ENCODE assay signal across 1 cellular context in the genomic region with DNA sequence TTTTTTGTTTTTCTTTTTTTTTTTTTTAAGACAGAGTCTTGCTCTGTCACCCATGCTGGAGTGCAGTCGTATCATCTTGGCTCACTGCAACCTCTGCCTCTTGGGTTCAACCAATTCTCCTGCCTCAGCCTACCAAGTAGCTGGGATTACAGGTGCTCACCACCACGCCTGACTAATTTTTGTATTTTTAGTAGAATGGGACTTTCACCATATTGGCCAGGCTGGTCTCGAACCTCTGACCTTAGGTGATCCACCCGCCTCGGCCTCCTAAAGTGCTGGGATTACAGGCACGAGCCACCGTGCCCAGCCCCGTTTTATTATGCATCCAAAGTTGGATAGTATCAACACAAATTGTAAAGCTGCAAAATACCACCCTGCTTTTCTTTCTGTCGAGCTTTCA.
TF ChIP-seq lines count a peak whose summit lies in the region.

No MANE protein-coding gene starts in this region.

TF ChIP-seq in K562, 482 proteins besides CTCF, POLR2A, EP300 and RAD21 (continued from another document):
- TF ChIP-seq, protein P1, sequence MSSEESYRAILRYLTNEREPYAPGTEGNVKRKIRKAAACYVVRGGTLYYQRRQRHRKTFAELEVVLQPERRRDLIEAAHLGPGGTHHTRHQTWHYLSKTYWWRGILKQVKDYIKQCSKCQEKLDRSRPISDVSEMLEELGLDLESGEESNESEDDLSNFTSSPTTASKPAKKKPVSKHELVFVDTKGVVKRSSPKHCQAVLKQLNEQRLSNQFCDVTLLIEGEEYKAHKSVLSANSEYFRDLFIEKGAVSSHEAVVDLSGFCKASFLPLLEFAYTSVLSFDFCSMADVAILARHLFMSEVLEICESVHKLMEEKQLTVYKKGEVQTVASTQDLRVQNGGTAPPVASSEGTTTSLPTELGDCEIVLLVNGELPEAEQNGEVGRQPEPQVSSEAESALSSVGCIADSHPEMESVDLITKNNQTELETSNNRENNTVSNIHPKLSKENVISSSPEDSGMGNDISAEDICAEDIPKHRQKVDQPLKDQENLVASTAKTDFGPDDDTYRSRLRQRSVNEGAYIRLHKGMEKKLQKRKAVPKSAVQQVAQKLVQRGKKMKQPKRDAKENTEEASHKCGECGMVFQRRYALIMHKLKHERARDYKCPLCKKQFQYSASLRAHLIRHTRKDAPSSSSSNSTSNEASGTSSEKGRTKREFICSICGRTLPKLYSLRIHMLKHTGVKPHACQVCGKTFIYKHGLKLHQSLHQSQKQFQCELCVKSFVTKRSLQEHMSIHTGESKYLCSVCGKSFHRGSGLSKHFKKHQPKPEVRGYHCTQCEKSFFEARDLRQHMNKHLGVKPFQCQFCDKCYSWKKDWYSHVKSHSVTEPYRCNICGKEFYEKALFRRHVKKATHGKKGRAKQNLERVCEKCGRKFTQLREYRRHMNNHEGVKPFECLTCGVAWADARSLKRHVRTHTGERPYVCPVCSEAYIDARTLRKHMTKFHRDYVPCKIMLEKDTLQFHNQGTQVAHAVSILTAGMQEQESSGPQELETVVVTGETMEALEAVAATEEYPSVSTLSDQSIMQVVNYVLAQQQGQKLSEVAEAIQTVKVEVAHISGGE (CRISPR knock-in tag; IDR thresholded peaks at IDR 0.05), result peak in 1 of 3 experiments; percentile 39; a peak in 1 of 6 replicates
- TF ChIP-seq SMAD4 (CRISPR knock-in tag; conservative IDR thresholded peaks at IDR 0.05) (peak; percentile 41; the same call in 1 of the 2 replicates), PTTG1 (tag; IDR thresholded peaks at IDR 0.05; ENCODE audit: low read depth) (peak; percentile 22; the same call in 1 of the 2 replicates), ZNF644 (tag; IDR thresholded peaks at IDR 0.05; ENCODE audit: low read depth) (0 out of 2 replicates have a peak, but pooled peaks have one; percentile 47), ADNP (tag; IDR thresholded peaks at IDR 0.05) (peak; percentile 89)
- TF ChIP-seq, protein P2, sequence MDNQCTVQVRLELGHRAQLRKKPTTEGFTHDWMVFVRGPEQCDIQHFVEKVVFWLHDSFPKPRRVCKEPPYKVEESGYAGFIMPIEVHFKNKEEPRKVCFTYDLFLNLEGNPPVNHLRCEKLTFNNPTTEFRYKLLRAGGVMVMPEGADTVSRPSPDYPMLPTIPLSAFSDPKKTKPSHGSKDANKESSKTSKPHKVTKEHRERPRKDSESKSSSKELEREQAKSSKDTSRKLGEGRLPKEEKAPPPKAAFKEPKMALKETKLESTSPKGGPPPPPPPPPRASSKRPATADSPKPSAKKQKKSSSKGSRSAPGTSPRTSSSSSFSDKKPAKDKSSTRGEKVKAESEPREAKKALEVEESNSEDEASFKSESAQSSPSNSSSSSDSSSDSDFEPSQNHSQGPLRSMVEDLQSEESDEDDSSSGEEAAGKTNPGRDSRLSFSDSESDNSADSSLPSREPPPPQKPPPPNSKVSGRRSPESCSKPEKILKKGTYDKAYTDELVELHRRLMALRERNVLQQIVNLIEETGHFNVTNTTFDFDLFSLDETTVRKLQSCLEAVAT (IDR thresholded peaks at IDR 0.05), result peak; percentile 36 to 92
- TF ChIP-seq, protein P3, sequence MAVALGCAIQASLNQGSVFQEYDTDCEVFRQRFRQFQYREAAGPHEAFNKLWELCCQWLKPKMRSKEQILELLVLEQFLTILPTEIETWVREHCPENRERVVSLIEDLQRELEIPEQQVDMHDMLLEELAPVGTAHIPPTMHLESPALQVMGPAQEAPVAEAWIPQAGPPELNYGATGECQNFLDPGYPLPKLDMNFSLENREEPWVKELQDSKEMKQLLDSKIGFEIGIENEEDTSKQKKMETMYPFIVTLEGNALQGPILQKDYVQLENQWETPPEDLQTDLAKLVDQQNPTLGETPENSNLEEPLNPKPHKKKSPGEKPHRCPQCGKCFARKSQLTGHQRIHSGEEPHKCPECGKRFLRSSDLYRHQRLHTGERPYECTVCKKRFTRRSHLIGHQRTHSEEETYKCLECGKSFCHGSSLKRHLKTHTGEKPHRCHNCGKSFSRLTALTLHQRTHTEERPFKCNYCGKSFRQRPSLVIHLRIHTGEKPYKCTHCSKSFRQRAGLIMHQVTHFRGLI (CRISPR knock-in tag; IDR thresholded peaks at IDR 0.05), result 0 out of 2 replicates have a peak, but pooled peaks have one; percentile 3
- TF ChIP-seq, protein P4, sequence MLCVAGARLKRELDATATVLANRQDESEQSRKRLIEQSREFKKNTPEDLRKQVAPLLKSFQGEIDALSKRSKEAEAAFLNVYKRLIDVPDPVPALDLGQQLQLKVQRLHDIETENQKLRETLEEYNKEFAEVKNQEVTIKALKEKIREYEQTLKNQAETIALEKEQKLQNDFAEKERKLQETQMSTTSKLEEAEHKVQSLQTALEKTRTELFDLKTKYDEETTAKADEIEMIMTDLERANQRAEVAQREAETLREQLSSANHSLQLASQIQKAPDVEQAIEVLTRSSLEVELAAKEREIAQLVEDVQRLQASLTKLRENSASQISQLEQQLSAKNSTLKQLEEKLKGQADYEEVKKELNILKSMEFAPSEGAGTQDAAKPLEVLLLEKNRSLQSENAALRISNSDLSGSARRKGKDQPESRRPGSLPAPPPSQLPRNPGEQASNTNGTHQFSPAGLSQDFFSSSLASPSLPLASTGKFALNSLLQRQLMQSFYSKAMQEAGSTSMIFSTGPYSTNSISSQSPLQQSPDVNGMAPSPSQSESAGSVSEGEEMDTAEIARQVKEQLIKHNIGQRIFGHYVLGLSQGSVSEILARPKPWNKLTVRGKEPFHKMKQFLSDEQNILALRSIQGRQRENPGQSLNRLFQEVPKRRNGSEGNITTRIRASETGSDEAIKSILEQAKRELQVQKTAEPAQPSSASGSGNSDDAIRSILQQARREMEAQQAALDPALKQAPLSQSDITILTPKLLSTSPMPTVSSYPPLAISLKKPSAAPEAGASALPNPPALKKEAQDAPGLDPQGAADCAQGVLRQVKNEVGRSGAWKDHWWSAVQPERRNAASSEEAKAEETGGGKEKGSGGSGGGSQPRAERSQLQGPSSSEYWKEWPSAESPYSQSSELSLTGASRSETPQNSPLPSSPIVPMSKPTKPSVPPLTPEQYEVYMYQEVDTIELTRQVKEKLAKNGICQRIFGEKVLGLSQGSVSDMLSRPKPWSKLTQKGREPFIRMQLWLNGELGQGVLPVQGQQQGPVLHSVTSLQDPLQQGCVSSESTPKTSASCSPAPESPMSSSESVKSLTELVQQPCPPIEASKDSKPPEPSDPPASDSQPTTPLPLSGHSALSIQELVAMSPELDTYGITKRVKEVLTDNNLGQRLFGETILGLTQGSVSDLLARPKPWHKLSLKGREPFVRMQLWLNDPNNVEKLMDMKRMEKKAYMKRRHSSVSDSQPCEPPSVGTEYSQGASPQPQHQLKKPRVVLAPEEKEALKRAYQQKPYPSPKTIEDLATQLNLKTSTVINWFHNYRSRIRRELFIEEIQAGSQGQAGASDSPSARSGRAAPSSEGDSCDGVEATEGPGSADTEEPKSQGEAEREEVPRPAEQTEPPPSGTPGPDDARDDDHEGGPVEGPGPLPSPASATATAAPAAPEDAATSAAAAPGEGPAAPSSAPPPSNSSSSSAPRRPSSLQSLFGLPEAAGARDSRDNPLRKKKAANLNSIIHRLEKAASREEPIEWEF (CRISPR knock-in tag; IDR thresholded peaks at IDR 0.05), result peak; percentile 3; the same call in 1 of the 2 replicates
- TF ChIP-seq, protein P5, sequence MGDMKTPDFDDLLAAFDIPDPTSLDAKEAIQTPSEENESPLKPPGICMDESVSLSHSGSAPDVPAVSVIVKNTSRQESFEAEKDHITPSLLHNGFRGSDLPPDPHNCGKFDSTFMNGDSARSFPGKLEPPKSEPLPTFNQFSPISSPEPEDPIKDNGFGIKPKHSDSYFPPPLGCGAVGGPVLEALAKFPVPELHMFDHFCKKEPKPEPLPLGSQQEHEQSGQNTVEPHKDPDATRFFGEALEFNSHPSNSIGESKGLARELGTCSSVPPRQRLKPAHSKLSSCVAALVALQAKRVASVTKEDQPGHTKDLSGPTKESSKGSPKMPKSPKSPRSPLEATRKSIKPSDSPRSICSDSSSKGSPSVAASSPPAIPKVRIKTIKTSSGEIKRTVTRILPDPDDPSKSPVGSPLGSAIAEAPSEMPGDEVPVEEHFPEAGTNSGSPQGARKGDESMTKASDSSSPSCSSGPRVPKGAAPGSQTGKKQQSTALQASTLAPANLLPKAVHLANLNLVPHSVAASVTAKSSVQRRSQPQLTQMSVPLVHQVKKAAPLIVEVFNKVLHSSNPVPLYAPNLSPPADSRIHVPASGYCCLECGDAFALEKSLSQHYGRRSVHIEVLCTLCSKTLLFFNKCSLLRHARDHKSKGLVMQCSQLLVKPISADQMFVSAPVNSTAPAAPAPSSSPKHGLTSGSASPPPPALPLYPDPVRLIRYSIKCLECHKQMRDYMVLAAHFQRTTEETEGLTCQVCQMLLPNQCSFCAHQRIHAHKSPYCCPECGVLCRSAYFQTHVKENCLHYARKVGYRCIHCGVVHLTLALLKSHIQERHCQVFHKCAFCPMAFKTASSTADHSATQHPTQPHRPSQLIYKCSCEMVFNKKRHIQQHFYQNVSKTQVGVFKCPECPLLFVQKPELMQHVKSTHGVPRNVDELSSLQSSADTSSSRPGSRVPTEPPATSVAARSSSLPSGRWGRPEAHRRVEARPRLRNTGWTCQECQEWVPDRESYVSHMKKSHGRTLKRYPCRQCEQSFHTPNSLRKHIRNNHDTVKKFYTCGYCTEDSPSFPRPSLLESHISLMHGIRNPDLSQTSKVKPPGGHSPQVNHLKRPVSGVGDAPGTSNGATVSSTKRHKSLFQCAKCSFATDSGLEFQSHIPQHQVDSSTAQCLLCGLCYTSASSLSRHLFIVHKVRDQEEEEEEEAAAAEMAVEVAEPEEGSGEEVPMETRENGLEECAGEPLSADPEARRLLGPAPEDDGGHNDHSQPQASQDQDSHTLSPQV (IDR thresholded peaks at IDR 0.05), result 0 out of 2 replicates have a peak, but pooled peaks have one; percentile 28
